In genomic region chr12:12663644-12664294, GRCh38 we compare ENCODE assay signal across 2 cellular contexts.
TF ChIP-seq lines count a peak whose summit lies in the region.

No MANE protein-coding gene starts in this region.

TF ChIP-seq in HEK293, 187 proteins besides CTCF, POLR2A, EP300 and RAD21:
- peak; percentile 54; the same call in 1 of the 2 replicates for TF ChIP-seq PRDM10 (tag by site-specific recombination; IDR thresholded peaks at IDR 0.05)
- TF ChIP-seq ZNF677 (tag by site-specific recombination; IDR thresholded peaks at IDR 0.05), result no peak

TF ChIP-seq in GM12878, 131 proteins besides CTCF, POLR2A, EP300 and RAD21 (continues in another document):
- TF ChIP-seq MAX (IDR thresholded peaks at IDR 0.05; ENCODE audit: low read depth, low read length) (no peak), IRF3 (IDR thresholded peaks at IDR 0.05) (no peak), BHLHE40 (IDR thresholded peaks at IDR 0.05; ENCODE audit: borderline replicate concordance in 1 of 2, low read depth in 2 of 2, low read length in 1 of 2) (peak in 1 of 2 experiments; percentile 57; a peak in 1 of 4 replicates), PAX8 (IDR thresholded peaks at IDR 0.05) (no peak), IKZF2 (IDR thresholded peaks at IDR 0.05) (no peak), SUZ12 (IDR thresholded peaks at IDR 0.05; ENCODE audit: unreplicated experiment) (no peak), ZSCAN29 (IDR thresholded peaks at IDR 0.05) (no peak), ZNF592 (IDR thresholded peaks at IDR 0.05) (no peak), NBN (IDR thresholded peaks at IDR 0.05) (0 out of 2 replicates have a peak, but pooled peaks have one; percentile 19), ESRRA (IDR thresholded peaks at IDR 0.05; ENCODE audit: low read length) (no peak), ATF3 (IDR thresholded peaks at IDR 0.05; ENCODE audit: borderline replicate concordance, extremely low read depth, low read depth, low read length) (no peak), TCF7 (IDR thresholded peaks at IDR 0.05; ENCODE audit: borderline replicate concordance) (no peak), BCL3 (IDR thresholded peaks at IDR 0.05; ENCODE audit: borderline replicate concordance, insufficient read depth, low read depth, low read length, poor library complexity, severe bottlenecking) (no peak), ZNF217 (IDR thresholded peaks at IDR 0.05) (no peak), MXI1 (IDR thresholded peaks at IDR 0.05; ENCODE audit: low read depth, low read length) (no peak), ASH2L (IDR thresholded peaks at IDR 0.05; ENCODE audit: borderline replicate concordance, low read depth) (no peak), E4F1 (IDR thresholded peaks at IDR 0.05; ENCODE audit: borderline replicate concordance, partially characterized antibody) (no peak), POU2F2 (IDR thresholded peaks at IDR 0.05; ENCODE audit: borderline replicate concordance, low read depth, low read length) (no peak), CEBPB (IDR thresholded peaks at IDR 0.05; ENCODE audit: borderline replicate concordance in 1 of 2, low read depth in 2 of 2, low read length in 2 of 2) (no peak), RB1 (IDR thresholded peaks at IDR 0.05; ENCODE audit: borderline replicate concordance) (no peak), ELK1 (IDR thresholded peaks at IDR 0.05; ENCODE audit: low read depth, low read length) (no peak), IRF4 (IDR thresholded peaks at IDR 0.05; ENCODE audit: low read depth, low read length) (no peak), KLF5 (IDR thresholded peaks at IDR 0.05; ENCODE audit: partially characterized antibody) (peak; percentile 85), CHD2 (IDR thresholded peaks at IDR 0.05; ENCODE audit: borderline replicate concordance, low read depth, low read length) (no peak), RCOR1 (conservative IDR thresholded peaks at IDR 0.05; ENCODE audit: low read depth, low read length) (no peak), ZBTB4 (CRISPR knock-in tag; IDR thresholded peaks at IDR 0.05) (no peak), NFIC (IDR thresholded peaks at IDR 0.05; ENCODE audit: low read depth, low read length) (peak; percentile 49; the same call in 1 of the 2 replicates), CBFB (IDR thresholded peaks at IDR 0.05; ENCODE audit: low read depth) (no peak), ZBTB33 (IDR thresholded peaks at IDR 0.05) (no peak), MYB (IDR thresholded peaks at IDR 0.05; ENCODE audit: borderline replicate concordance, low read depth, low read length) (no peak), TCF3 (IDR thresholded peaks at IDR 0.05; ENCODE audit: borderline replicate concordance, insufficient read depth, low read depth, low read length) (no peak), ZBTB40 (IDR thresholded peaks at IDR 0.05; ENCODE audit: borderline replicate concordance) (no peak), BRCA1 (IDR thresholded peaks at IDR 0.05; ENCODE audit: low read depth, low read length) (no peak), FOXM1 (IDR thresholded peaks at IDR 0.05; ENCODE audit: low read depth, low read length) (peak; percentile 45; the same call in 1 of the 2 replicates), CREB1 (IDR thresholded peaks at IDR 0.05; ENCODE audit: low read depth) (no peak), RFX5 (IDR thresholded peaks at IDR 0.05; ENCODE audit: low read depth, low read length) (no peak), ATF7 (IDR thresholded peaks at IDR 0.05; ENCODE audit: low read depth) (peak; percentile 67; the same call in 1 of the 2 replicates)
